Comparison of ENCODE assay signal across 15 cellular contexts in genomic region chr18:13527730-13528129, GRCh38.
DNase-seq lines count a peak whose midpoint lies in the region; ATAC-seq lines count a peak whose summit lies in the region.
"Had no signal": no experiment of that assay in that cellular context is flagged by ENCODE, and none has a peak within 500 bp of the region (broad histone marks: within the 10 kb centered on the region; RNA-seq: fewer than 3 reads in every experiment).

No MANE protein-coding gene starts in this region.

- H3K9me3 ChIP-seq in neuronal stem cell (replicated peaks in 1 of 2; ENCODE audit: control insufficient read depth in 2 of 2, insufficient read depth in 1 of 2, low read depth in 1 of 2, low read length in 2 of 2), result no peaks in the 10 kb centered on the region
- H3K9me3 ChIP-seq: BE2C had no signal

- ATAC-seq in HG02981 (IDR thresholded peaks at IDR 0.05; ENCODE audit: unreplicated experiment) (no peak), GM21423 (IDR thresholded peaks at IDR 0.05; ENCODE audit: unreplicated experiment) (no peak), HG03097 (IDR thresholded peaks at IDR 0.05; ENCODE audit: low FRiP score, unreplicated experiment) (no peak)

- peak overlapping the region; percentile 21 for H2BK5ac ChIP-seq in neuronal stem cell (ENCODE audit: low read length)

- no CpG with 5 or more reads among the region's 5 CpGs for WGBS in neuronal stem cell (ENCODE audit: extremely low coverage in 2 of 2, insufficient read length in 2 of 2, insufficient replicate concordance in 1 of 2), 2 donors

- H3K4me2 ChIP-seq in neuronal stem cell (ENCODE audit: insufficient read depth, low read length, poor library complexity, severe bottlenecking), result no peak overlapping the region

- H3K4me1 ChIP-seq in neuronal stem cell (ENCODE audit: control insufficient read depth in 2 of 2, insufficient read depth in 1 of 2, low read depth in 1 of 2, low read length in 2 of 2), result no peaks in the 10 kb centered on the region
- H3K4me1 ChIP-seq: BE2C had no signal

- H2BK120ac ChIP-seq in neuronal stem cell (ENCODE audit: low read depth, low read length), result no peak overlapping the region

- no peaks in the 10 kb centered on the region for H3K36me3 ChIP-seq in neuronal stem cell (replicated peaks in 1 of 2; ENCODE audit: control insufficient read depth in 2 of 2, insufficient read depth in 2 of 2, low read length in 2 of 2)
- H3K36me3 ChIP-seq: BE2C had no signal

- no peak overlapping the region for H4K91ac ChIP-seq in neuronal stem cell (ENCODE audit: low read depth, low read length, poor library complexity)

- no peak overlapping the region for H2AK5ac ChIP-seq in neuronal stem cell (ENCODE audit: low read depth, low read length)

- H3K18ac ChIP-seq in neuronal stem cell (ENCODE audit: low read length), result no peak overlapping the region

- H2BK15ac ChIP-seq in neuronal stem cell (ENCODE audit: low read length), result no peak overlapping the region

- H3K27ac ChIP-seq in caudate nucleus (ENCODE audit: low read depth, low read length) (peak overlapping the region; percentile 76), neuronal stem cell (replicated peaks; ENCODE audit: low read length) (no peak overlapping the region)
- H3K27ac ChIP-seq: HL-60 had no signal

- no peaks in the 10 kb centered on the region for H3K27me3 ChIP-seq in neuronal stem cell (ENCODE audit: control insufficient read depth in 3 of 3, insufficient read depth in 3 of 3, low read depth in 1 of 3, low read length in 3 of 3)
- H3K27me3 ChIP-seq: BE2C had no signal

- peak overlapping the region; percentile 6 for H3K23ac ChIP-seq in neuronal stem cell (ENCODE audit: low read depth, low read length, poor library complexity)

- H3K9ac ChIP-seq in neuronal stem cell (ENCODE audit: low read depth, low read length, poor library complexity), result no peak overlapping the region

- no peak overlapping the region for H3K14ac ChIP-seq in neuronal stem cell (ENCODE audit: low read length)

- DNase-seq in caudate nucleus (lab: John Stamatoyannopoulos, UW), result no peak
- DNase-seq in islet precursor cell, result peak; percentile 40
- no peak for DNase-seq in neuronal stem cell (ENCODE audit: low spot score)
- DNase-seq: ACHN; BE2C; C1 segment of cervical spinal cord; CD4-positive, alpha-beta memory T cell; DMS153; DMS79; GDM1; H9 had no signal

- H2AFZ ChIP-seq in neuronal stem cell (ENCODE audit: low read length), result no peak overlapping the region

- H3K79me1 ChIP-seq in neuronal stem cell (ENCODE audit: low read depth, low read length), result no peaks in the 10 kb centered on the region

- H3K4ac ChIP-seq in neuronal stem cell (ENCODE audit: low read length), result no peak overlapping the region

- no peak overlapping the region for H4K8ac ChIP-seq in neuronal stem cell (ENCODE audit: low read depth, low read length)

- H2BK12ac ChIP-seq in neuronal stem cell (ENCODE audit: low read length), result no peak overlapping the region

- no peak overlapping the region for H3K4me3 ChIP-seq in neuronal stem cell (ENCODE audit: low read length in 2 of 2)
